10 cellular contexts compared by ENCODE assay signal in the genomic region with DNA sequence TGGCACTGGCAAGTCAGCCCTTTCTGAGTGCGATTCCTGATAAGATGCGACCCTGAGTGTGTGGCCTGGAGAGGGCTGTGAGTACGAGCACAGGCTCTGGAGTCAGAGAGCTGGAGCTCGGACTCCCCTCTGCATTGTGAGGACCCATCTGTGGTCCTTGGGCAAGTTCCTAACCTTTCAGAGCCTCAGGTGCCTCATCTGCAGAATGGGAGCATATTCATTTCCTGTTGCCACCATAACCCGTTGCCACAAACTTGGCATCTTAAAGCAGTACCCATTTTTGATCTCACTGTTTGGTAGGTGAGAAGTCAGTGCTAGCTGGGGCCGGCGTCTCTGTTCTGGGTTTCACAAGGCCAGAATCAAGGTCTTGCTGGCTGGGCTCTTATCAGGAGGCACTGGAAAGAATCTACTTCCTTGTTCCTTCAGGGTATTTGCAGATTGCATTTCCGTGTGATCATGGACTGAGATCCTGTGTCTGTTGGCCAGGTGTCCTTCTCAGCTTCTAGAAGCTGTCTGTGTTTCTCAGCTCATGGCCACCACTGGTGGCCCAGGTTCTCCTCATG. TPM values are rescaled to one million over a fixed set of nuclear protein-coding genes. Genes with fewer than 3 reads are reported as not detected.
DNase-seq lines count a peak whose midpoint lies in the region; ATAC-seq and TF ChIP-seq lines count a peak whose summit lies in the region.
"Had no signal": no experiment of that assay in that cellular context is flagged by ENCODE, and none has a peak within 500 bp of the region (broad histone marks: within the 10 kb centered on the region; RNA-seq: fewer than 3 reads in every experiment).

No MANE protein-coding gene starts in this region.

- H3K4me1 ChIP-seq in Karpas-422 (ENCODE audit: low read length) (no peaks in the 10 kb centered on the region), esophagus muscularis mucosa (peaks cover 54 to 58% (median 55%) of the 10 kb centered on the region in 4 donors)

- no peaks in the 10 kb centered on the region for H3K27me3 ChIP-seq in CD4-positive, alpha-beta T cell (ENCODE audit: control insufficient read depth, insufficient read depth, low read length)
- H3K27me3 ChIP-seq in Karpas-422 (ENCODE audit: low read length) (no peaks in the 10 kb centered on the region), esophagus muscularis mucosa (no peaks in the 10 kb centered on the region)
- H3K27me3 ChIP-seq: BE2C had no signal

- H3K27ac ChIP-seq in CD4-positive, alpha-beta T cell (ENCODE audit: low read depth, low read length): no peak overlapping the region
- H3K27ac ChIP-seq in Karpas-422 (ENCODE audit: low read length) (no peak overlapping the region), esophagus muscularis mucosa (replicated peaks in 1 of 4) (peak overlapping the region; percentile 68 to 71 (median 70)), skin epidermis (peak overlapping the region in 13 of 21 experiments; percentile 3 to 84 (median 65))

- no peak for ATAC-seq in CD4-positive, alpha-beta T cell (ENCODE audit: poor library complexity)
- ATAC-seq in HG03045 (IDR thresholded peaks at IDR 0.05; ENCODE audit: unreplicated experiment): no peak
- ATAC-seq: activated CD8-positive, alpha-beta memory T cell treated with anti-CD3 and anti-CD28 coated beads, Interleukin-2, amount 10 ng/mL, durations not matched to agents 7 days and 5 days had no signal

- no peaks in the 10 kb centered on the region for H3K9me3 ChIP-seq in CD4-positive, alpha-beta T cell (ENCODE audit: control insufficient read depth, low read length)
- H3K9me3 ChIP-seq in Karpas-422 (ENCODE audit: low read length) (no peaks in the 10 kb centered on the region), esophagus muscularis mucosa (no peaks in the 10 kb centered on the region)
- H3K9me3 ChIP-seq: BE2C had no signal

- TF ChIP-seq CTCF in CD4-positive, alpha-beta T cell (IDR thresholded peaks at IDR 0.05): no peak
- TF ChIP-seq CTCF in esophagus muscularis mucosa (IDR thresholded peaks at IDR 0.05): no peak

- peaks cover 52% of the 10 kb centered on the region for H3K36me3 Mint-ChIP-seq in CD4-positive, alpha-beta T cell (ENCODE audit: low read depth)

- H2AFZ ChIP-seq in Karpas-422 (ENCODE audit: low read length): no peak overlapping the region

- POLR2A ChIA-PET in CD4-positive, alpha-beta T cell (lab: Charles Lee): interaction anchor here (2.1 kb wide), 1 partner anchor 20 kb away, joined by 22 read pairs; the partner anchor contains the start of genes IQCK and KNOP1

- H3K9me3 Mint-ChIP-seq in CD4-positive, alpha-beta T cell: no peaks in the 10 kb centered on the region

- no peaks in the 10 kb centered on the region for H4K20me1 ChIP-seq in Karpas-422 (ENCODE audit: insufficient read depth, low read depth, low read length)

- peaks cover 63% of the 10 kb centered on the region for H3K4me1 Mint-ChIP-seq in CD4-positive, alpha-beta T cell (ENCODE audit: low read depth)

- H3K27me3 Mint-ChIP-seq in CD4-positive, alpha-beta T cell: no peaks in the 10 kb centered on the region
- H3K27me3 Mint-ChIP-seq: activated CD8-positive, alpha-beta memory T cell treated with anti-CD3 and anti-CD28 coated beads, Interleukin-2, amount 10 ng/mL, durations not matched to agents 7 days and 5 days had no signal

- H3K4me3 ChIP-seq in Karpas-422 (ENCODE audit: low read length): no peak overlapping the region
- no peak overlapping the region for H3K4me3 ChIP-seq in esophagus muscularis mucosa
- H3K4me3 ChIP-seq in skin epidermis: no peak overlapping the region
- H3K4me3 ChIP-seq: coronary artery had no signal

- 94% methylated on average over 8 of the region's 8 CpGs for WGBS in esophagus muscularis mucosa

- no peak for TF ChIP-seq EP300 in esophagus muscularis mucosa (IDR thresholded peaks at IDR 0.05)

- peak overlapping the region; percentile 63 for H3K4me3 Mint-ChIP-seq in CD4-positive, alpha-beta T cell
- H3K4me3 Mint-ChIP-seq: activated CD8-positive, alpha-beta memory T cell treated with anti-CD3 and anti-CD28 coated beads, Interleukin-2, amount 10 ng/mL, durations not matched to agents 7 days and 5 days had no signal

- H3K9ac ChIP-seq in Karpas-422 (ENCODE audit: low read length): no peak overlapping the region

- no peaks in the 10 kb centered on the region for H3K36me3 ChIP-seq in Karpas-422 (ENCODE audit: insufficient read depth, low read length)
- H3K36me3 ChIP-seq in esophagus muscularis mucosa: peaks cover 0 to 46% (median 27%) of the 10 kb centered on the region in 4 donors

- no peaks in the 10 kb centered on the region for H3K9me2 ChIP-seq in Karpas-422 (replicated peaks; ENCODE audit: insufficient read depth, low read length)

- CTCF ChIA-PET in CD4-positive, alpha-beta T cell (lab: Charles Lee): no interaction called here

- H3K79me2 ChIP-seq in Karpas-422 (ENCODE audit: low read length): no peaks in the 10 kb centered on the region

- intact Hi-C loops in CD4-positive, alpha-beta T cell (cut with DNase I, micrococcal nuclease): no loop called here
- intact Hi-C loops in esophagus muscularis mucosa (cut with DNase I): loop anchor here (5.0 kb wide), 1 partner anchor 51 kb away; no protein-coding TSS in a partner anchor

- DNase-seq in CD4-positive, alpha-beta T cell: no peak
- DNase-seq in Karpas-422: peak; percentile 22
- DNase-seq in esophagus muscularis mucosa (ENCODE audit: extremely low spot score): no peak
- DNase-seq in NCI-H2227 treated with DMSO at 0.1 percent for 48 hours (lab: John Stamatoyannopoulos, UW): no peak
- no peak for DNase-seq in occipital lobe (lab: John Stamatoyannopoulos, UW)
- DNase-seq: activated CD8-positive, alpha-beta memory T cell treated with anti-CD3 and anti-CD28 coated beads, Interleukin-2, amount 10 ng/mL, durations not matched to agents 7 days and 5 days; BE2C had no signal

- no peak for TF ChIP-seq POLR2A in esophagus muscularis mucosa (IDR thresholded peaks at IDR 0.05; ENCODE audit: low read depth)

- peak overlapping the region; percentile 94 for H3K27ac Mint-ChIP-seq in CD4-positive, alpha-beta T cell
- H3K27ac Mint-ChIP-seq: activated CD8-positive, alpha-beta memory T cell treated with anti-CD3 and anti-CD28 coated beads, Interleukin-2, amount 10 ng/mL, durations not matched to agents 7 days and 5 days had no signal

- no peak overlapping the region for H3K4me2 ChIP-seq in Karpas-422 (ENCODE audit: low read depth, low read length, poor library complexity, severe bottlenecking)

RNA-seq across cellular contexts. Expression of gene KNOP1, which starts 20.2 kb away (rescaled TPM):
- total RNA-seq in CD4-positive, alpha-beta T cell: 1 to 10 TPM; 3.5 to 4.1 TPM
- total RNA-seq in Karpas-422 (2014; rRNA removed; shearing (Covaris generic); ENCODE audit: low replicate concordance): 1.8 and 3.6 TPM in 2 replicates
- total RNA-seq in esophagus muscularis mucosa (1 to 10 TPM; 7.3 to 9.9 (median 9.1) TPM), occipital lobe (20.1 TPM)

RNA-seq across cellular contexts. Expression of gene IQCK, which starts 20.2 kb away (rescaled TPM):
- 1 to 10 TPM; 1.6 to 1.7 TPM for total RNA-seq in CD4-positive, alpha-beta T cell
- total RNA-seq in Karpas-422 (2014; rRNA removed; shearing (Covaris generic); ENCODE audit: low replicate concordance): 1.3 and 4.9 TPM in 2 replicates
- total RNA-seq in esophagus muscularis mucosa (10 to 100 TPM in 1 of 4 donors, 1 to 10 TPM in 3; 7.4 to 10.4 (median 8.6) TPM), occipital lobe (10.8 TPM)

Comparison
In these comparisons a context has a peak if more than half of its experiments do, and no peak if none do; other contexts are left out.
1. H3K27ac ChIP-seq: peak in esophagus muscularis mucosa (4 of 4) and skin epidermis (13 of 21); none in CD4-positive, alpha-beta T cell (single experiment) and Karpas-422 (single experiment).